ENCODE assay signal across 22 cellular contexts in genomic region chr2:176685908-176686307, GRCh38.
DNase-seq lines count a peak whose midpoint lies in the region; ATAC-seq, FAIRE-seq and TF ChIP-seq lines count a peak whose summit lies in the region.
"Had no signal": no experiment of that assay in that cellular context is flagged by ENCODE, and none has a peak within 500 bp of the region (broad histone marks: within the 10 kb centered on the region; RNA-seq: fewer than 3 reads in every experiment).

No MANE protein-coding gene starts in this region.

- no peaks in the 10 kb centered on the region for H3K9me3 Mint-ChIP-seq in MCF 10A (ENCODE audit: unreplicated experiment)
- H3K9me3 Mint-ChIP-seq: CD8-positive, alpha-beta T cell had no signal

- CTCF ChIA-PET in MCF 10A (lab: Yijun Ruan, JAX), result interaction anchor here (0.6 to 1.2 kb wide), 3 partner anchors 10 to 652 kb away, joined by 3 to 5 read pairs (median 4); no protein-coding TSS in a partner anchor
- CTCF ChIA-PET in mammary epithelial cell (lab: Charles Lee; ENCODE audit: low non-redundant PET), result no interaction called here

- no peaks in the 10 kb centered on the region for H3K36me3 ChIP-seq in mammary epithelial cell (ENCODE audit: insufficient read depth, low read length)
- H3K36me3 ChIP-seq in bronchial epithelial cell (ENCODE audit: control insufficient read depth, insufficient read depth, low read length), result no peaks in the 10 kb centered on the region
- no peaks in the 10 kb centered on the region for H3K36me3 ChIP-seq in lung (ENCODE audit: control insufficient read depth in 2 of 2, insufficient read depth in 2 of 2, low read length in 2 of 2)
- H3K36me3 ChIP-seq in small intestine (ENCODE audit: control insufficient read depth in 2 of 2, insufficient read depth in 2 of 2, low read length in 2 of 2), result no peaks in the 10 kb centered on the region
- H3K36me3 ChIP-seq: BLaER1, SJCRH30 had no signal

- dilution Hi-C loops in mammary epithelial cell (cut with HindIII; ENCODE audit: low sequenced_read_pairs), result no loop called here

- H3K4me2 ChIP-seq in mammary epithelial cell (ENCODE audit: insufficient read depth, low read depth, low read length), result no peak overlapping the region
- H3K4me2 ChIP-seq: BLaER1 had no signal

- peaks cover 12% of the 10 kb centered on the region for H3K4me1 Mint-ChIP-seq in MCF 10A (ENCODE audit: insufficient read depth, unreplicated experiment)

- H3K4me3 ChIP-seq in mammary epithelial cell (replicated peaks in 1 of 3; ENCODE audit: insufficient read depth in 1 of 3, low read depth in 2 of 3, low read length in 3 of 3), result no peak overlapping the region
- H3K4me3 ChIP-seq in bronchial epithelial cell (ENCODE audit: low read depth, low read length), result no peak overlapping the region
- H3K4me3 ChIP-seq in lung, result no peak overlapping the region
- no peak overlapping the region for H3K4me3 ChIP-seq in small intestine (ENCODE audit: low read depth in 1 of 2, low read length in 2 of 2)
- H3K4me3 ChIP-seq: BLaER1, GM12878, SJCRH30 had no signal

- H3K27me3 Mint-ChIP-seq in MCF 10A (ENCODE audit: insufficient read depth, unreplicated experiment), result peaks cover 51% of the 10 kb centered on the region

- no peak for FAIRE-seq in bronchial epithelial cell (lab: Jason Lieb, UNC)
- no peak for FAIRE-seq in small intestine (lab: Jason Lieb, UNC)
- FAIRE-seq: GM12878, GM18507, H1 had no signal

- no peaks in the 10 kb centered on the region for H3K79me2 ChIP-seq in mammary epithelial cell (ENCODE audit: insufficient read depth, low read length)

- H4K20me1 ChIP-seq in mammary epithelial cell (ENCODE audit: insufficient read depth, low read length), result no peaks in the 10 kb centered on the region
- H4K20me1 ChIP-seq: BLaER1 had no signal

- DNase-seq in MCF 10A (ENCODE audit: unreplicated experiment) (peak; percentile 25), mammary epithelial cell (no peak), bronchial epithelial cell (ENCODE audit: low read depth) (peak; percentile 13), lung (ENCODE audit: low spot score) (no peak), stromal cell of bone marrow (ENCODE audit: low read depth) (peak; percentile 5), small intestine (no peak), DMS53 treated with DMSO at 0.1 percent for 48 hours (lab: John Stamatoyannopoulos, UW; ENCODE audit: unreplicated experiment) (no peak)
- DNase-seq: CD8-positive, alpha-beta T cell; DMS79 treated with DMSO at 0.1 percent for 48 hours; KBM-7; NCI-H1048; NCI-H1436 treated with DMSO at 0.1 percent for 48 hours; NCI-H2029 treated with DMSO at 0.1 percent for 48 hours; NCI-H748 treated with DMSO at 0.1 percent for 48 hours; PC-3; SJCRH30 had no signal

- H3K27me3 ChIP-seq in mammary epithelial cell (ENCODE audit: insufficient read depth, low read length) (peaks cover 3% of the 10 kb centered on the region), bronchial epithelial cell (ENCODE audit: control insufficient read depth, insufficient read depth, low read length) (no peaks in the 10 kb centered on the region), lung (ENCODE audit: control insufficient read depth, insufficient read depth) (no peaks in the 10 kb centered on the region), small intestine (ENCODE audit: control insufficient read depth in 2 of 2, insufficient read depth in 2 of 2, low read length in 2 of 2) (peaks cover 0 to 9% of the 10 kb centered on the region in 2 donors)
- H3K27me3 ChIP-seq: BLaER1, SJCRH30 had no signal

- intact Hi-C loops in MCF 10A (cut with micrococcal nuclease), result no loop called here
- intact Hi-C loops in mammary epithelial cell (cut with micrococcal nuclease), result no loop called here

- no peak overlapping the region for H3K27ac Mint-ChIP-seq in MCF 10A (ENCODE audit: low read depth, unreplicated experiment)
- H3K27ac Mint-ChIP-seq: CD8-positive, alpha-beta T cell had no signal

- ATAC-seq in lung (ENCODE audit: insufficient read depth, low FRiP score) (peak; percentile 43), HG03442 (IDR thresholded peaks at IDR 0.05; ENCODE audit: unreplicated experiment) (no peak)
- ATAC-seq: CD8-positive, alpha-beta T cell; GM12878; PC-3 had no signal

- no peak overlapping the region for H3K9ac ChIP-seq in mammary epithelial cell (ENCODE audit: insufficient read depth, low read length)
- H3K9ac ChIP-seq: BLaER1 had no signal

- BruUV-seq in MCF 10A (replicated peaks; lab: Mats Ljungman, UMichigan) (no TSS peak), mammary epithelial cell (replicated peaks; lab: Mats Ljungman, UMichigan) (no TSS peak)

- in situ Hi-C loops in mammary epithelial cell (cut with MboI; ENCODE audit: low sequenced_read_pairs in 2 of 2), result no loop called here

- H3K9me3 ChIP-seq in mammary epithelial cell (replicated peaks; ENCODE audit: insufficient read depth, low read length) (no peaks in the 10 kb centered on the region), lung (ENCODE audit: control insufficient read depth in 2 of 2, insufficient read depth in 1 of 2, low read length in 1 of 2) (no peaks in the 10 kb centered on the region), small intestine (ENCODE audit: control insufficient read depth, low read depth) (no peaks in the 10 kb centered on the region)
- H3K9me3 ChIP-seq: BLaER1, SJCRH30 had no signal

- 87% methylated on average over 3 of the region's 3 CpGs for WGBS in mammary epithelial cell (ENCODE audit: low coverage, missing lambda C conversion rate)
- WGBS in lung, 2 donors, result 64 to 76% methylated on average over 3 of the region's 3 CpGs
- 60 to 68% (median 65%) methylated on average over 3 of the region's 3 CpGs for WGBS in small intestine, 3 donors

- TF ChIP-seq CTCF in MCF 10A (IDR thresholded peaks at IDR 0.05; ENCODE audit: unreplicated experiment), result no peak
- no peak for TF ChIP-seq CTCF in mammary epithelial cell (conservative IDR thresholded peaks at IDR 0.05 in 1 of 2, IDR thresholded peaks at IDR 0.05 in 1 of 2; ENCODE audit: extremely low read depth in 1 of 2, insufficient read depth in 1 of 2, low read depth in 1 of 2, low read length in 2 of 2)
- no peak for TF ChIP-seq CTCF in bronchial epithelial cell (IDR thresholded peaks at IDR 0.05; ENCODE audit: insufficient read depth, low read length, severe bottlenecking)
- no peak for TF ChIP-seq CTCF in lung (IDR thresholded peaks at IDR 0.05; ENCODE audit: control extremely low read depth, extremely low read depth)

- H3K27ac ChIP-seq in mammary epithelial cell (ENCODE audit: insufficient read depth, low read depth, low read length), result no peak overlapping the region
- no peak overlapping the region for H3K27ac ChIP-seq in lung (ENCODE audit: low read depth in 1 of 2, low read length in 1 of 2)
- no peak overlapping the region for H3K27ac ChIP-seq in small intestine (ENCODE audit: low read depth in 1 of 2, low read length in 1 of 2)
- H3K27ac ChIP-seq: 22Rv1, BLaER1, SJCRH30 had no signal

- no peaks in the 10 kb centered on the region for H3K4me1 ChIP-seq in mammary epithelial cell (ENCODE audit: insufficient read depth, low read length)
- H3K4me1 ChIP-seq in lung (ENCODE audit: control insufficient read depth in 2 of 2, insufficient read depth in 2 of 2, low read length in 2 of 2), result no peaks in the 10 kb centered on the region
- H3K4me1 ChIP-seq in small intestine (ENCODE audit: control insufficient read depth in 2 of 2, insufficient read depth in 1 of 2, low read depth in 1 of 2, low read length in 1 of 2), result no peaks in the 10 kb centered on the region
- H3K4me1 ChIP-seq: BLaER1, SJCRH30 had no signal

- no peaks in the 10 kb centered on the region for H3K36me3 Mint-ChIP-seq in MCF 10A (ENCODE audit: insufficient read depth, unreplicated experiment)
- H3K36me3 Mint-ChIP-seq: CD8-positive, alpha-beta T cell had no signal

- POLR2A ChIA-PET in MCF 10A (lab: Yijun Ruan, JAX), result interaction anchor here (0.8 kb wide), 1 partner anchor 151 kb away, joined by 3 read pairs; no protein-coding TSS in a partner anchor

- no peak overlapping the region for H3K4me3 Mint-ChIP-seq in MCF 10A (ENCODE audit: unreplicated experiment)
- H3K4me3 Mint-ChIP-seq: CD8-positive, alpha-beta T cell had no signal

- H2AFZ ChIP-seq in mammary epithelial cell (ENCODE audit: low read depth, low read length), result no peak overlapping the region

Comparison
In these comparisons a context has a peak if more than half of its experiments do, and no peak if none do; other contexts are left out.
1. DNase-seq: peak in MCF 10A (single experiment), bronchial epithelial cell (single experiment) and stromal cell of bone marrow (single experiment); none in mammary epithelial cell (single experiment), lung (single experiment), small intestine (single experiment) and DMS53 treated with DMSO at 0.1 percent for 48 hours (single experiment).